13 cellular contexts compared by ENCODE assay signal in genomic region chr7:157587051-157587450, GRCh38.
DNase-seq lines count a peak whose midpoint lies in the region; ATAC-seq, FAIRE-seq and TF ChIP-seq lines count a peak whose summit lies in the region.
"Had no signal": no experiment of that assay in that cellular context is flagged by ENCODE, and none has a peak within 500 bp of the region (broad histone marks: within the 10 kb centered on the region; RNA-seq: fewer than 3 reads in every experiment).

No MANE protein-coding gene starts in this region.

- no peak overlapping the region for H3K9ac ChIP-seq in BLaER1 treated with 17β-estradiol and CSF1 and Interleukin-3, amounts not matched to agents 10 nM and 100 nM

- intact Hi-C loops in posterior vena cava (cut with DNase I) (no loop called here), sciatic nerve (cut with DNase I) (no loop called here)

- no peak overlapping the region for H3K27ac ChIP-seq in A549
- H3K27ac ChIP-seq in BLaER1 treated with 17β-estradiol and CSF1 and Interleukin-3, amounts not matched to agents 10 nM and 100 nM, result no peak overlapping the region

- no peak overlapping the region for H3K4me3 ChIP-seq in A549
- H3K4me3 ChIP-seq in BLaER1 treated with 17β-estradiol and CSF1 and Interleukin-3, amounts not matched to agents 10 nM and 100 nM, result no peak overlapping the region
- 0 out of 2 replicates have a peak overlapping the region, but pooled peaks have one; percentile 11 for H3K4me3 ChIP-seq in iPS-18c (ENCODE audit: insufficient read depth, low read depth, low read length)
- H3K4me3 ChIP-seq: GM23338 had no signal

- CTCF ChIA-PET in A549 (lab: Yijun Ruan, JAX), result interaction anchor here (1.1 kb wide), 1 partner anchor 32 kb away, joined by 3 read pairs; no protein-coding TSS in a partner anchor

- ATAC-seq in A549 (peak; percentile 21 to 32; a peak in 4 of 6 replicates), sciatic nerve (no peak), HG02571 (IDR thresholded peaks at IDR 0.05; ENCODE audit: unreplicated experiment) (no peak), GM18519 (IDR thresholded peaks at IDR 0.05; ENCODE audit: low FRiP score, unreplicated experiment) (no peak)
- ATAC-seq: GM23338 had no signal

- no peak for FAIRE-seq in A549 (lab: Jason Lieb, UNC)
- FAIRE-seq: A204.1 had no signal

- no peaks in the 10 kb centered on the region for H4K20me1 ChIP-seq in BLaER1 treated with 17β-estradiol and CSF1 and Interleukin-3, amounts not matched to agents 10 nM and 100 nM

- no peaks in the 10 kb centered on the region for H3K4me1 ChIP-seq in A549
- peaks cover 20 to 54% (median 46%) of the 10 kb centered on the region in 10 experiments for H3K4me1 ChIP-seq in BLaER1 treated with 17β-estradiol and CSF1 and Interleukin-3, amounts not matched to agents 10 nM and 100 nM
- H3K4me1 ChIP-seq: BE2C, Caco-2 had no signal

- 48% methylated on average over 8 of the region's 8 CpGs for WGBS in A549 (ENCODE audit: missing lambda C conversion rate)

- TF ChIP-seq CTCF in A549 (IDR thresholded peaks at IDR 0.05), result no peak

- no peak for TF ChIP-seq EP300 in A549 (IDR thresholded peaks at IDR 0.05)

- H3K9me3 ChIP-seq in A549, result no peaks in the 10 kb centered on the region
- H3K9me3 ChIP-seq in BLaER1 treated with 17β-estradiol and CSF1 and Interleukin-3, amounts not matched to agents 10 nM and 100 nM (replicated peaks in 1 of 11), result no peaks in the 10 kb centered on the region
- peaks cover 26% of the 10 kb centered on the region for H3K9me3 ChIP-seq in iPS-18c (ENCODE audit: control insufficient read depth, insufficient read depth, low read length)
- H3K9me3 ChIP-seq: BE2C, Caco-2 had no signal

- DNase-seq in A549 (ENCODE audit: low read depth in 1 of 2, low spot score in 1 of 2) (no peak), posterior vena cava (ENCODE audit: low spot score) (peak; percentile 57), sciatic nerve (ENCODE audit: low spot score) (no peak)
- DNase-seq: BE2C; Caco-2; CD8-positive, alpha-beta memory T cell; H7 had no signal

- H3K36me3 ChIP-seq in BLaER1 treated with 17β-estradiol and CSF1 and Interleukin-3, amounts not matched to agents 10 nM and 100 nM, result no peaks in the 10 kb centered on the region
- H3K36me3 ChIP-seq: BE2C had no signal

- TF ChIP-seq RAD21 in A549 (conservative IDR thresholded peaks at IDR 0.05 in 1 of 2, IDR thresholded peaks at IDR 0.05 in 1 of 2), result no peak

- POLR2A ChIA-PET in A549 (lab: Yijun Ruan, JAX), result no interaction called here

- no peaks in the 10 kb centered on the region for H3K27me3 ChIP-seq in BLaER1 treated with 17β-estradiol and CSF1 and Interleukin-3, amounts not matched to agents 10 nM and 100 nM

- H3K4me2 ChIP-seq in A549, result no peak overlapping the region
- H3K4me2 ChIP-seq in BLaER1 treated with 17β-estradiol and CSF1 and Interleukin-3, amounts not matched to agents 10 nM and 100 nM, result peak overlapping the region in 7 of 11 experiments; percentile 51 to 95 (median 88); a peak in 5 of 22 replicates
- H3K4me2 ChIP-seq: GM23338 had no signal

- no peak for TF ChIP-seq POLR2A in A549 (IDR thresholded peaks at IDR 0.05; ENCODE audit: low read length)

TF ChIP-seq in A549, 52 proteins besides CTCF, POLR2A, EP300 and RAD21:
- no peak for TF ChIP-seq HDAC2 (IDR thresholded peaks at IDR 0.05)
- TF ChIP-seq MYC (IDR thresholded peaks at IDR 0.05; ENCODE audit: borderline replicate concordance, low read length), result no peak
- no peak for TF ChIP-seq ZC3H11A (IDR thresholded peaks at IDR 0.05)
- no peak for TF ChIP-seq E2F6 (IDR thresholded peaks at IDR 0.05; ENCODE audit: borderline replicate concordance, low read depth)
- TF ChIP-seq ZSCAN20 (CRISPR knock-in tag; IDR thresholded peaks at IDR 0.05), result no peak
- TF ChIP-seq TP53 (CRISPR knock-in tag; IDR thresholded peaks at IDR 0.05), result no peak
- TF ChIP-seq RNF2 (IDR thresholded peaks at IDR 0.05; ENCODE audit: borderline replicate concordance, low read depth), result no peak
- TF ChIP-seq BCL3 (IDR thresholded peaks at IDR 0.05), result no peak
- no peak for TF ChIP-seq CBX8 (IDR thresholded peaks at IDR 0.05)
- TF ChIP-seq FOSL2 (IDR thresholded peaks at IDR 0.05), result no peak
- no peak for TF ChIP-seq FOSL2 (CRISPR knock-in tag; IDR thresholded peaks at IDR 0.05)
- no peak for TF ChIP-seq ELK1 (IDR thresholded peaks at IDR 0.05; ENCODE audit: low read depth, low read length)
- no peak for TF ChIP-seq CHD2 (IDR thresholded peaks at IDR 0.05; ENCODE audit: low read length, partially characterized antibody)
- no peak for TF ChIP-seq HMGXB4 (CRISPR knock-in tag; IDR thresholded peaks at IDR 0.05; ENCODE audit: borderline replicate concordance)
- TF ChIP-seq EHMT2 (IDR thresholded peaks at IDR 0.05; ENCODE audit: low read depth), result no peak
- no peak for TF ChIP-seq CBX2 (IDR thresholded peaks at IDR 0.05; ENCODE audit: borderline replicate concordance, low read depth)
- no peak for TF ChIP-seq HOXB5 (CRISPR knock-in tag; IDR thresholded peaks at IDR 0.05)
- TF ChIP-seq USF2 (IDR thresholded peaks at IDR 0.05), result no peak
- TF ChIP-seq NFE2L2 (conservative IDR thresholded peaks at IDR 0.05; ENCODE audit: low read length), result no peak
- TF ChIP-seq GATA3 (IDR thresholded peaks at IDR 0.05; ENCODE audit: borderline replicate concordance), result no peak
TF ChIP-seq in A549: peak in this region for 0.

Comparison
In these comparisons a context has a peak if more than half of its experiments do, and no peak if none do; other contexts are left out.
1. ATAC-seq: peak in A549 (2 of 2); none in sciatic nerve (single experiment), HG02571 (single experiment) and GM18519 (single experiment).